1 cellular context compared by ENCODE assay signal in genomic region chr9:116907989-116908388, GRCh38.
A peak's percentile ranks its signal among the peaks of the same experiment; 100 is the strongest.
TF ChIP-seq lines count a peak whose summit lies in the region.

No MANE protein-coding gene starts in this region.

TF ChIP-seq in GM12878, 131 proteins besides CTCF, POLR2A, EP300 and RAD21 (continued from another document):
- no peak for TF ChIP-seq E4F1 (IDR thresholded peaks at IDR 0.05; ENCODE audit: borderline replicate concordance, partially characterized antibody)
- TF ChIP-seq, protein P1, sequence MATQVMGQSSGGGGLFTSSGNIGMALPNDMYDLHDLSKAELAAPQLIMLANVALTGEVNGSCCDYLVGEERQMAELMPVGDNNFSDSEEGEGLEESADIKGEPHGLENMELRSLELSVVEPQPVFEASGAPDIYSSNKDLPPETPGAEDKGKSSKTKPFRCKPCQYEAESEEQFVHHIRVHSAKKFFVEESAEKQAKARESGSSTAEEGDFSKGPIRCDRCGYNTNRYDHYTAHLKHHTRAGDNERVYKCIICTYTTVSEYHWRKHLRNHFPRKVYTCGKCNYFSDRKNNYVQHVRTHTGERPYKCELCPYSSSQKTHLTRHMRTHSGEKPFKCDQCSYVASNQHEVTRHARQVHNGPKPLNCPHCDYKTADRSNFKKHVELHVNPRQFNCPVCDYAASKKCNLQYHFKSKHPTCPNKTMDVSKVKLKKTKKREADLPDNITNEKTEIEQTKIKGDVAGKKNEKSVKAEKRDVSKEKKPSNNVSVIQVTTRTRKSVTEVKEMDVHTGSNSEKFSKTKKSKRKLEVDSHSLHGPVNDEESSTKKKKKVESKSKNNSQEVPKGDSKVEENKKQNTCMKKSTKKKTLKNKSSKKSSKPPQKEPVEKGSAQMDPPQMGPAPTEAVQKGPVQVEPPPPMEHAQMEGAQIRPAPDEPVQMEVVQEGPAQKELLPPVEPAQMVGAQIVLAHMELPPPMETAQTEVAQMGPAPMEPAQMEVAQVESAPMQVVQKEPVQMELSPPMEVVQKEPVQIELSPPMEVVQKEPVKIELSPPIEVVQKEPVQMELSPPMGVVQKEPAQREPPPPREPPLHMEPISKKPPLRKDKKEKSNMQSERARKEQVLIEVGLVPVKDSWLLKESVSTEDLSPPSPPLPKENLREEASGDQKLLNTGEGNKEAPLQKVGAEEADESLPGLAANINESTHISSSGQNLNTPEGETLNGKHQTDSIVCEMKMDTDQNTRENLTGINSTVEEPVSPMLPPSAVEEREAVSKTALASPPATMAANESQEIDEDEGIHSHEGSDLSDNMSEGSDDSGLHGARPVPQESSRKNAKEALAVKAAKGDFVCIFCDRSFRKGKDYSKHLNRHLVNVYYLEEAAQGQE (IDR thresholded peaks at IDR 0.05; ENCODE audit: low read depth, low read length): no peak
- TF ChIP-seq PBX3 (IDR thresholded peaks at IDR 0.05; ENCODE audit: insufficient replicate concordance, low read depth, low read length): no peak
- TF ChIP-seq MEF2A (IDR thresholded peaks at IDR 0.05; ENCODE audit: insufficient read depth, low read depth, low read length): peak; percentile 68; the same call in 1 of the 2 replicates
- TF ChIP-seq CEBPB (IDR thresholded peaks at IDR 0.05; ENCODE audit: borderline replicate concordance in 1 of 2, low read depth in 2 of 2, low read length in 2 of 2): 0 out of 4 replicates have a peak, but pooled peaks of 1 of the 2 experiments have one; percentile 33
